8 cellular contexts compared by ENCODE assay signal in genomic region chr19:15418588-15419412, GRCh38. TPM values are rescaled to one million over a fixed set of nuclear protein-coding genes. Genes with fewer than 3 reads are reported as not detected.
DNase-seq lines count a peak whose midpoint lies in the region; ATAC-seq, FAIRE-seq and TF ChIP-seq lines count a peak whose summit lies in the region.

Gene AKAP8L, minus strand, starts transcription at chr19:15418988. Its CDS starts 65 bp downstream, at chr19:15418923.

- CTCF ChIA-PET in CD4-positive, alpha-beta memory T cell (lab: Charles Lee; ENCODE audit: partially characterized antibody): interaction anchor here (0.7 to 9.0 kb wide), 32 partner anchors 11 to 326 kb away, joined by 3 to 319 read pairs (median 6); partner anchors contain the start of genes AKAP8, RASAL3 and WIZ
- CTCF ChIA-PET in activated CD4-positive, alpha-beta memory T cell treated with anti-CD3 and anti-CD28 coated beads for 36 hours (lab: Charles Lee): interaction anchor here (0.6 to 7.4 kb wide), 50 partner anchors 9 to 1671 kb away, joined by 3 to 225 read pairs (median 5); partner anchors contain the start of genes AKAP8 and WIZ
- CTCF ChIA-PET in HepG2 (lab: Yijun Ruan, JAX; ENCODE audit: low intra/inter-chr PET ratio, low total read pairs): interaction anchor here (3.0 kb wide), 1 partner anchor 138 kb away, joined by 35 read pairs; no protein-coding TSS in a partner anchor

- peaks cover 15% of the 10 kb centered on the region for H3K36me3 ChIP-seq in CD4-positive, alpha-beta memory T cell (ENCODE audit: insufficient read depth, low read length)
- H3K36me3 ChIP-seq in HepG2 (replicated peaks in 1 of 2; ENCODE audit: control insufficient read depth in 1 of 2, insufficient read depth in 2 of 2, low read length in 2 of 2): peaks cover 9 to 11% of the 10 kb centered on the region in 2 experiments; a peak in 3 of 5 replicates

- H3K9ac ChIP-seq in HepG2 (ENCODE audit: insufficient read depth, low read depth, low read length): peak within 1 kb of the TSS; percentile 98

- ATAC-seq in GM19438 (IDR thresholded peaks at IDR 0.05; ENCODE audit: low read depth, unreplicated experiment): peak; percentile 93
- peak; percentile 88 for ATAC-seq in HG03575 (IDR thresholded peaks at IDR 0.05; ENCODE audit: extremely low read depth, insufficient number of reproducible peaks, low FRiP score, unreplicated experiment)
- ATAC-seq in HepG2: peak; percentile 98

- BruUV-seq in HepG2 (replicated peaks; lab: Mats Ljungman, UMichigan): no TSS peak

- peak within 1 kb of the TSS; percentile 96 to 100 (median 100) for H3K4me3 Mint-ChIP-seq in CD4-positive, alpha-beta memory T cell
- peak within 1 kb of the TSS; percentile 100 for H3K4me3 Mint-ChIP-seq in activated CD4-positive, alpha-beta memory T cell treated with anti-CD3 and anti-CD28 coated beads for 36 hours

- peak within 1 kb of the TSS; percentile 77 for H3K27ac ChIP-seq in CD4-positive, alpha-beta memory T cell (ENCODE audit: low read depth, low read length)
- peak within 1 kb of the TSS; percentile 81 for H3K27ac ChIP-seq in HepG2 (ENCODE audit: extremely low read length, insufficient read depth, low read length)

- TF ChIP-seq EP300 in HepG2 (IDR thresholded peaks at IDR 0.05; ENCODE audit: low read depth in 2 of 2, low read length in 2 of 2): peak in 1 of 2 experiments; percentile 8; a peak in 1 of 4 replicates
- no peak for TF ChIP-seq EP300 in HepG2 (CRISPR knock-in tag; IDR thresholded peaks at IDR 0.05; ENCODE audit: borderline replicate concordance)

- H3K9me3 ChIP-seq in CD4-positive, alpha-beta memory T cell (ENCODE audit: control insufficient read depth in 1 of 2, low read length in 2 of 2): no peaks in the 10 kb centered on the region
- no peaks in the 10 kb centered on the region; the same call in 1 of the 2 replicates for H3K9me3 ChIP-seq in HepG2 (ENCODE audit: low read length)

- peaks cover 13% of the 10 kb centered on the region; the same call in 1 of the 2 replicates for H4K20me1 ChIP-seq in HepG2 (ENCODE audit: insufficient read depth, low read length)

- no peaks in the 10 kb centered on the region for H3K27me3 ChIP-seq in CD4-positive, alpha-beta memory T cell (ENCODE audit: insufficient read depth, low read length)
- no peaks in the 10 kb centered on the region; a peak in 1 of 5 replicates for H3K27me3 ChIP-seq in HepG2 (ENCODE audit: control insufficient read depth in 1 of 2, insufficient read depth in 2 of 2, low read length in 2 of 2)

- WGBS in HepG2 (ENCODE audit: low lambda C conversion rate): 4% methylated on average over 16 of the region's 61 CpGs

- peak within 1 kb of the TSS; percentile 90 for H3K4me2 ChIP-seq in HepG2 (ENCODE audit: low read depth, low read length)

- peaks cover 27 to 34% of the 10 kb centered on the region in 2 donors for H3K36me3 Mint-ChIP-seq in CD4-positive, alpha-beta memory T cell
- H3K36me3 Mint-ChIP-seq in activated CD4-positive, alpha-beta memory T cell treated with anti-CD3 and anti-CD28 coated beads for 36 hours: peaks cover 27% of the 10 kb centered on the region

- TF ChIP-seq RAD21 in HepG2 (CRISPR knock-in tag; IDR thresholded peaks at IDR 0.05): peak; percentile 91

- H3K4me1 ChIP-seq in CD4-positive, alpha-beta memory T cell (ENCODE audit: insufficient read depth, low read length): peaks cover 45% of the 10 kb centered on the region
- H3K4me1 ChIP-seq in HepG2 (ENCODE audit: insufficient read depth, low read length): peaks cover 34% of the 10 kb centered on the region

- TF ChIP-seq CTCF in HepG2 (CRISPR knock-in tag; IDR thresholded peaks at IDR 0.05): peak; percentile 92

- H3K27me3 Mint-ChIP-seq in CD4-positive, alpha-beta memory T cell: no peaks in the 10 kb centered on the region
- no peaks in the 10 kb centered on the region for H3K27me3 Mint-ChIP-seq in activated CD4-positive, alpha-beta memory T cell treated with anti-CD3 and anti-CD28 coated beads for 36 hours

- POLR2A ChIA-PET in CD4-positive, alpha-beta memory T cell (lab: Charles Lee; ENCODE audit: partially characterized antibody): interaction anchor here (0.7 to 7.0 kb wide), 41 partner anchors 8 to 1623 kb away, joined by 3 to 168 read pairs (median 6); partner anchors contain the start of genes AKAP8, BRD4, RASAL3 and TMEM38A
- POLR2A ChIA-PET in activated CD4-positive, alpha-beta memory T cell treated with anti-CD3 and anti-CD28 coated beads for 36 hours (lab: Charles Lee): interaction anchor here (0.8 to 4.5 kb wide), 17 partner anchors 9 to 187 kb away, joined by 3 to 51 read pairs (median 5); partner anchors contain the start of genes AKAP8, BRD4 and RASAL3
- POLR2A ChIA-PET in HepG2 (lab: Yijun Ruan, JAX): interaction anchor here (0.7 to 4.0 kb wide), 23 partner anchors 9 to 293 kb away, joined by 3 to 67 read pairs (median 4); partner anchors contain the start of genes AKAP8, BRD4 and PGLYRP2

- TF ChIP-seq POLR2A in HepG2 (IDR thresholded peaks at IDR 0.05; ENCODE audit: insufficient read depth in 1 of 2, low read depth in 2 of 2, low read length in 2 of 2): peak; percentile 97 to 98

- in situ Hi-C loops in HepG2 (cut with HindIII; ENCODE audit: extremely low pct_ligation_motif_present, low pct_unique_long_range_greater_than_20kb): no loop called here

- peak; percentile 87 for FAIRE-seq in HepG2 (lab: Jason Lieb, UNC)

- peak within 1 kb of the TSS; percentile 91 to 95 for H3K4me3 ChIP-seq in CD4-positive, alpha-beta memory T cell (ENCODE audit: low read length in 2 of 2)
- H3K4me3 ChIP-seq in HepG2 (replicated peaks in 1 of 3; ENCODE audit: insufficient read depth in 1 of 3, low read depth in 2 of 3, low read length in 3 of 3): peak within 1 kb of the TSS; percentile 84 to 97 (median 85)

- DNase-seq in CD4-positive, alpha-beta memory T cell: peak; percentile 99 to 100 (median 100)
- DNase-seq in NCI-H82 treated with DMSO at 0.1 percent for 48 hours (lab: John Stamatoyannopoulos, UW; ENCODE audit: unreplicated experiment): peak; percentile 100
- peak; percentile 99 for DNase-seq in activated CD4-positive, alpha-beta memory T cell treated with anti-CD3 and anti-CD28 coated beads for 36 hours
- DNase-seq in dermis microvascular lymphatic vessel endothelial cell (ENCODE audit: low read depth in 2 of 2): peak; percentile 99 to 100
- peak; percentile 99 for DNase-seq in HepG2 (ENCODE audit: low spot score)
- DNase-seq in stimulated activated CD4-positive, alpha-beta T cell treated with anti-CD3 and anti-CD28 coated beads, Interleukin-4, amount 100 ng/mL, for 1 hour: peak; percentile 97

- intact Hi-C loops in CD4-positive, alpha-beta memory T cell (cut with micrococcal nuclease): loop anchor here (1.0 to 2.0 kb wide), 11 partner anchors 14 to 326 kb away; partner anchors contain the start of gene AKAP8
- intact Hi-C loops in activated CD4-positive, alpha-beta memory T cell treated with anti-CD3 and anti-CD28 coated beads for 36 hours (cut with micrococcal nuclease): loop anchor here (1.0 to 5.0 kb wide), 7 partner anchors 14 to 241 kb away; partner anchors contain the start of gene AKAP8
- intact Hi-C loops in HepG2 (cut with micrococcal nuclease; ENCODE audit: unreplicated experiment): loop anchor here (1.0 to 5.0 kb wide), 2 partner anchors 138 to 156 kb away; no protein-coding TSS in a partner anchor

- no peaks in the 10 kb centered on the region for H3K9me3 Mint-ChIP-seq in CD4-positive, alpha-beta memory T cell
- peaks cover 4% of the 10 kb centered on the region for H3K9me3 Mint-ChIP-seq in activated CD4-positive, alpha-beta memory T cell treated with anti-CD3 and anti-CD28 coated beads for 36 hours

- H3K27ac Mint-ChIP-seq in CD4-positive, alpha-beta memory T cell: peak within 1 kb of the TSS; percentile 87 to 100 (median 99)
- H3K27ac Mint-ChIP-seq in activated CD4-positive, alpha-beta memory T cell treated with anti-CD3 and anti-CD28 coated beads for 36 hours: peak within 1 kb of the TSS; percentile 97

- peaks cover 31 to 58% (median 38%) of the 10 kb centered on the region in 4 donors for H3K4me1 Mint-ChIP-seq in CD4-positive, alpha-beta memory T cell
- H3K4me1 Mint-ChIP-seq in activated CD4-positive, alpha-beta memory T cell treated with anti-CD3 and anti-CD28 coated beads for 36 hours (ENCODE audit: low read depth): peaks cover 39% of the 10 kb centered on the region

- H3K79me2 ChIP-seq in HepG2 (ENCODE audit: insufficient read depth, low read length): peaks cover 45% of the 10 kb centered on the region

- H2AFZ ChIP-seq in HepG2 (ENCODE audit: low read length): no peak within 1 kb of the TSS

TF ChIP-seq in HepG2, 621 proteins besides CTCF, POLR2A, EP300 and RAD21 (continues in another document):
- TF ChIP-seq YEATS4 (CRISPR knock-in tag; IDR thresholded peaks at IDR 0.05; ENCODE audit: borderline replicate concordance): peak; percentile 97
- no peak for TF ChIP-seq PAF1 (CRISPR knock-in tag; IDR thresholded peaks at IDR 0.05)
- TF ChIP-seq ZSCAN30 (CRISPR knock-in tag; IDR thresholded peaks at IDR 0.05): no peak

RNA-seq across cellular contexts. Expression of gene AKAP8L, which starts in this region (rescaled TPM):
- total RNA-seq in CD4-positive, alpha-beta memory T cell: 100 to 1,000 TPM; 177 to 182 TPM
- 10 to 100 TPM; 31.4 to 61.4 TPM for polyA plus RNA-seq in CD4-positive, alpha-beta memory T cell
- total RNA-seq in activated CD4-positive, alpha-beta memory T cell treated with anti-CD3 and anti-CD28 coated beads for 36 hours: 100 to 1,000 TPM in 1 of 2 experiments, 10 to 100 TPM in 1; 94.2 to 100 TPM
- total RNA-seq in dermis microvascular lymphatic vessel endothelial cell (33.0 and 41.5 TPM in 2 replicates), HepG2 (2016; rRNA removed; fragmentation: Illumina TruSeq; extraction: Trizol) (27.3 and 48.2 TPM in 2 replicates)
- 42.8 and 43.6 TPM in 2 replicates for total RNA-seq in HepG2 (2016; cell fraction: cytosol; rRNA removed; fragmentation: Illumina TruSeq; extraction: Trizol; ENCODE audit: low read depth)
- total RNA-seq in HepG2 (2016; cell fraction: insoluble cytoplasmic fraction; rRNA removed; fragmentation: Illumina TruSeq; extraction: Trizol): 28.1 and 49.6 TPM in 2 replicates
- total RNA-seq in HepG2 (2016; cell fraction: membrane; rRNA removed; fragmentation: Illumina TruSeq; extraction: Trizol): 19.3 and 21.1 TPM in 2 replicates
- 58.1 and 60.2 TPM in 2 replicates for total RNA-seq in HepG2 (2016; cell fraction: nucleus; rRNA removed; fragmentation: Illumina TruSeq; extraction: Trizol)
- polyA plus RNA-seq in HepG2 (2011; rRNA removed): 49.6 and 63.4 TPM in 2 replicates
- polyA plus RNA-seq in HepG2 (2011; cell fraction: cytosol; rRNA removed): 25.4 and 26.0 TPM in 2 replicates
- polyA plus RNA-seq in HepG2 (2011; cell fraction: nucleus; rRNA removed): 267 and 311 TPM in 2 replicates
- 54.1 and 55.4 TPM in 2 replicates for polyA plus RNA-seq in HepG2 (2012)
- 3.5 and 4.1 TPM in 2 replicates for polyA plus RNA-seq in HepG2 (2016; cell fraction: cytosol; fragmentation: Illumina TruSeq; extraction: Trizol; ENCODE audit: low read depth)
- 25.4 and 30.1 TPM in 2 replicates for polyA plus RNA-seq in HepG2 (2016; cell fraction: insoluble cytoplasmic fraction; fragmentation: Illumina TruSeq; extraction: Trizol; ENCODE audit: low read depth)
- polyA plus RNA-seq in HepG2 (2016; cell fraction: membrane; fragmentation: Illumina TruSeq; extraction: Trizol; ENCODE audit: low read depth): 5.6 and 6.0 TPM in 2 replicates
- polyA plus RNA-seq in HepG2 (2016; cell fraction: nucleus; fragmentation: Illumina TruSeq; extraction: Trizol; ENCODE audit: insufficient read depth, low read depth): 142 and 146 TPM in 2 replicates
- 57.8 and 104 TPM in 2 replicates for polyA minus RNA-seq in HepG2 (2011; rRNA and poly(A)+ RNA removed; ENCODE audit: low replicate concordance)
- polyA minus RNA-seq in HepG2 (2011; cell fraction: cytosol; rRNA and poly(A)+ RNA removed): 22.7 and 31.4 TPM in 2 replicates
- 67.1 and 87.6 TPM in 2 replicates for polyA minus RNA-seq in HepG2 (2011; cell fraction: nucleus; rRNA and poly(A)+ RNA removed)

Comparison
In these comparisons a context has a peak if more than half of its experiments do, and no peak if none do; other contexts are left out.
1. Peak in every context shown above with its lines: DNase-seq, ATAC-seq, H3K4me3 ChIP-seq and H3K27ac ChIP-seq.